Comparison of ENCODE assay signal across 8 cellular contexts in genomic region chr5:10441083-10441991, GRCh38. TPM values are rescaled to one million over a fixed set of nuclear protein-coding genes. Genes with fewer than 3 reads are reported as not detected.
DNase-seq lines count a peak whose midpoint lies in the region; ATAC-seq and FAIRE-seq lines count a peak whose summit lies in the region.

Gene ROPN1L, plus strand, starts transcription at chr5:10441879. Its CDS starts 289 bp downstream, at chr5:10442168.

- FAIRE-seq in urothelium cell line (lab: Jason Lieb, UNC), result peak; percentile 94

- H3K27ac ChIP-seq in right cardiac atrium (ENCODE audit: low read length), result peak within 1 kb of the TSS; percentile 72

- DNase-seq in NCI-H1694 (lab: John Stamatoyannopoulos, UW) (peak; percentile 68), T-helper 2 cell (peak; percentile 64 to 84 (median 73)), anterior cingulate cortex (lab: John Stamatoyannopoulos, UW) (peak; percentile 31 to 94 (median 82)), right cardiac atrium (peak; percentile 87 to 95 (median 95)), putamen (ENCODE audit: low spot score) (peak; percentile 87), urothelium cell line (ENCODE audit: low spot score) (peak; percentile 99)

- H3K4me3 ChIP-seq in right cardiac atrium (ENCODE audit: low read length), result peak within 1 kb of the TSS; percentile 54

- H3K4me1 ChIP-seq in right cardiac atrium (ENCODE audit: control insufficient read depth, insufficient read depth, low read length), result no peaks in the 10 kb centered on the region

- peak; percentile 98 for ATAC-seq in GM18498 (IDR thresholded peaks at IDR 0.05; ENCODE audit: unreplicated experiment)
- ATAC-seq in HG02852 (IDR thresholded peaks at IDR 0.05; ENCODE audit: unreplicated experiment), result peak; percentile 95
- ATAC-seq in right cardiac atrium, result peak; percentile 99

- intact Hi-C loops in right cardiac atrium (cut with DNase I), result no loop called here

- H3K9me3 ChIP-seq in right cardiac atrium (ENCODE audit: control insufficient read depth, low read length), result no peaks in the 10 kb centered on the region

- H3K27me3 ChIP-seq in right cardiac atrium (ENCODE audit: control insufficient read depth, insufficient read depth), result no peaks in the 10 kb centered on the region

- WGBS in right cardiac atrium, result 1% methylated on average over 63 of the region's 63 CpGs

RNA-seq across cellular contexts. Expression of gene ROPN1L, which starts in this region (rescaled TPM):
- 1 to 10 TPM in 2 of 4 donors, under 1 TPM in 2; 0.78 to 1.5 (median 1.1) TPM for total RNA-seq in right cardiac atrium
- 0.93 TPM for polyA plus RNA-seq in right cardiac atrium

Comparison
In these comparisons a context has a peak if more than half of its experiments do, and no peak if none do; other contexts are left out.
1. Peak in every context shown above with its lines: DNase-seq, ATAC-seq, H3K4me3 ChIP-seq and H3K27ac ChIP-seq.